9 cellular contexts compared by ENCODE assay signal in the genomic region with DNA sequence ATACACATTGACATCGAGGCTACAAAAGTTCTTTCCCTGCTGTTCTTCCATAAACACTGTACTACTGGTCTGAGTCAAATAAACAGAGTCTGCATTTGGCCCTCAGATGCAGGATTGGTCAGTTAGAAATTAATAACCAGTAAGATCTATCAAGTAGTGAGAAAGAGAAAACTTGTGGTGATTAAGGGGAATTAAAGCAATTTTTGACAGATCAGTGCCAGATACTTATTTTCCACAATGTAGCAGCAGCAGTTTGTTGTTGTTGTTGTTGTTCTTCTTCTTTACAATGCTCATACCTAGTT.
DNase-seq lines count a peak whose midpoint lies in the region; ATAC-seq and TF ChIP-seq lines count a peak whose summit lies in the region.
"Had no signal": no experiment of that assay in that cellular context is flagged by ENCODE, and none has a peak within 500 bp of the region (broad histone marks: within the 10 kb centered on the region; RNA-seq: fewer than 3 reads in every experiment).

No MANE protein-coding gene starts in this region.

- 2 to 18% methylated on average over 1 of the region's 1 CpG for WGBS in sigmoid colon, 2 donors

- TF ChIP-seq POLR2A in gastrocnemius medialis (IDR thresholded peaks at IDR 0.05) (no peak), sigmoid colon (IDR thresholded peaks at IDR 0.05) (no peak)

- no peak for TF ChIP-seq CTCF in epithelial cell of proximal tubule (conservative IDR thresholded peaks at IDR 0.05; ENCODE audit: low read depth, low read length)
- no peak for TF ChIP-seq CTCF in gastrocnemius medialis (IDR thresholded peaks at IDR 0.05 in 4 of 5, conservative IDR thresholded peaks at IDR 0.05 in 1 of 5)
- no peak for TF ChIP-seq CTCF in sigmoid colon (IDR thresholded peaks at IDR 0.05)

- intact Hi-C loops in gastrocnemius medialis (cut with DNase I; ENCODE audit: low total_unique reads), result no loop called here
- intact Hi-C loops in left colon (cut with DNase I, micrococcal nuclease), result no loop called here
- intact Hi-C loops in sigmoid colon (cut with DNase I), result no loop called here

- peak overlapping the region; percentile 33 for H3K4me3 ChIP-seq in epithelial cell of proximal tubule (ENCODE audit: low read depth, low read length)
- H3K4me3 ChIP-seq in gastrocnemius medialis, result peak overlapping the region in 3 of 4 donors; percentile 28 to 38 (median 30)
- H3K4me3 ChIP-seq in sigmoid colon, result peak overlapping the region in 2 of 4 donors; percentile 16 to 31

- H3K27me3 ChIP-seq in gastrocnemius medialis (no peaks in the 10 kb centered on the region), sigmoid colon (no peaks in the 10 kb centered on the region)
- H3K27me3 ChIP-seq: stomach had no signal

- ATAC-seq in GM19035 (IDR thresholded peaks at IDR 0.05; ENCODE audit: unreplicated experiment) (peak; percentile 28), HG03571 (IDR thresholded peaks at IDR 0.05; ENCODE audit: unreplicated experiment) (peak; percentile 36), gastrocnemius medialis (no peak), left colon (no peak)

- no peak for DNase-seq in epithelial cell of proximal tubule (ENCODE audit: low read depth)
- DNase-seq in gastrocnemius medialis, result no peak
- DNase-seq in left colon, result no peak
- no peak for DNase-seq in stimulated activated CD4-positive, alpha-beta T cell treated with anti-CD3 and anti-CD28 coated beads, Interleukin-2, amount 100 ng/mL, for 24 hours
- DNase-seq in sigmoid colon, result no peak
- DNase-seq: activated naive CD4-positive, alpha-beta T cell treated with Interleukin-2 at 50 U/mL for 16 hours had no signal

- H3K4me1 ChIP-seq in gastrocnemius medialis, result peaks cover 21 to 26% of the 10 kb centered on the region in 2 donors
- H3K4me1 ChIP-seq in sigmoid colon, result peaks cover 0 to 34% (median 23%) of the 10 kb centered on the region in 4 donors

- peak overlapping the region in 3 of 4 donors; percentile 43 to 66 (median 45) for H3K27ac ChIP-seq in gastrocnemius medialis
- peak overlapping the region in 2 of 4 donors; percentile 28 for H3K27ac ChIP-seq in sigmoid colon
- H3K27ac ChIP-seq: stomach had no signal

- no peaks in the 10 kb centered on the region for H3K9me3 ChIP-seq in gastrocnemius medialis
- H3K9me3 ChIP-seq in sigmoid colon, result no peaks in the 10 kb centered on the region
- H3K9me3 ChIP-seq: stomach had no signal

- TF ChIP-seq EP300 in sigmoid colon (IDR thresholded peaks at IDR 0.05), result no peak

- in situ Hi-C loops in gastrocnemius medialis (cut with MboI; ENCODE audit: low sequenced_read_pairs in 4 of 4), result no loop called here

- H3K36me3 ChIP-seq in gastrocnemius medialis (no peaks in the 10 kb centered on the region), sigmoid colon (no peaks in the 10 kb centered on the region)
- H3K36me3 ChIP-seq: stomach had no signal

Comparison
In these comparisons a context has a peak if more than half of its experiments do, and no peak if none do; other contexts are left out.
1. ATAC-seq: peak in GM19035 (single experiment) and HG03571 (single experiment); none in gastrocnemius medialis (0 of 2) and left colon (single experiment).